12 cellular contexts compared by ENCODE assay signal in the genomic region with DNA sequence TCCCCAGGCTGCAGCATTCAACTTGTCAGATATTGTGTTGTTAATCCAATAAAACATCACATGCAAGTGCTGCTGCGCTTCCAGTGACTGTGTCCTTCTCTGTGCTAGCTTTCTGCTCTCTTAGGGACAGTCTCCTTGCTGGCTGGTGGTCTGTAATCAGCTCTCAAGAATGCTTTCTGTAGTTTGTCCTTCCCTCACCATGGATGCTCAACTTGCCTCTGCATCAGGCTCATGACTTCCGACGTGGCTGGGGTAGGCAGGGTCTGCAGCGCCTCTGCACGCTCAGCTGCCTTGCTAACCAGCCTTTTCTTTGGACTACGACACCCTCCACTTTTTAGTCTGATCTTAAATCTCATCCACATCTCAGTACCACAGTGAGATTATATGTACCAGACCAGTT. TPM values are rescaled to one million over a fixed set of nuclear protein-coding genes. Genes with fewer than 3 reads are reported as not detected.
DNase-seq lines count a peak whose midpoint lies in the region; ATAC-seq and TF ChIP-seq lines count a peak whose summit lies in the region.
"Had no signal": no experiment of that assay in that cellular context is flagged by ENCODE, and none has a peak within 500 bp of the region (broad histone marks: within the 10 kb centered on the region; RNA-seq: fewer than 3 reads in every experiment).

No MANE protein-coding gene starts in this region.

- H3K27ac Mint-ChIP-seq in GM23338 = peak overlapping the region; percentile 38; the same call in 1 of the 2 replicates
- H3K27ac Mint-ChIP-seq: activated naive CD4-positive, alpha-beta T cell treated with anti-CD3 and anti-CD28 coated beads, Interleukin-2, amount 50 U/mL, for 72 hours had no signal

- peaks cover 17% of the 10 kb centered on the region for H3K4me1 Mint-ChIP-seq in GM23338

- no peak overlapping the region for H3K4me2 ChIP-seq in GM23338

- no peaks in the 10 kb centered on the region for H3K9me3 Mint-ChIP-seq in GM23338
- H3K9me3 Mint-ChIP-seq: activated naive CD4-positive, alpha-beta T cell treated with anti-CD3 and anti-CD28 coated beads, Interleukin-2, amount 50 U/mL, for 72 hours had no signal

- peaks cover 16% of the 10 kb centered on the region; the same call in 1 of the 2 replicates for H3K36me3 ChIP-seq in GM23338 (ENCODE audit: insufficient read depth)

- peaks cover 14% of the 10 kb centered on the region for H3K4me1 ChIP-seq in GM23338 (ENCODE audit: insufficient read depth)

- H3K4me3 ChIP-seq in GM23338 = no peak overlapping the region

- peaks cover 57% of the 10 kb centered on the region for H3K36me3 Mint-ChIP-seq in GM23338 (ENCODE audit: low read depth)
- H3K36me3 Mint-ChIP-seq: activated naive CD4-positive, alpha-beta T cell treated with anti-CD3 and anti-CD28 coated beads, Interleukin-2, amount 50 U/mL, for 72 hours had no signal

- H3K27me3 ChIP-seq in GM23338 (ENCODE audit: insufficient read depth) = no peaks in the 10 kb centered on the region

- peaks cover 4% of the 10 kb centered on the region for H3K27me3 Mint-ChIP-seq in GM23338 (ENCODE audit: insufficient read depth, low read depth, poor library complexity)

- peaks cover 3% of the 10 kb centered on the region; the same call in 1 of the 2 replicates for H4K20me1 ChIP-seq in GM23338 (replicated peaks; ENCODE audit: insufficient read depth)

- H2AFZ ChIP-seq in GM23338 = no peak overlapping the region

- peak in 1 of 2 experiments; percentile 36; a peak in 2 of 4 replicates for TF ChIP-seq CTCF in GM23338 (conservative IDR thresholded peaks at IDR 0.05; ENCODE audit: low read depth in 2 of 2)
- no peak for TF ChIP-seq CTCF in VCaP (conservative IDR thresholded peaks at IDR 0.05)

- peak; percentile 58 for DNase-seq in GM23338 (ENCODE audit: low spot score)
- DNase-seq in iPS-NIHi11 (ENCODE audit: low spot score) = peak; percentile 20
- DNase-seq in retina = peak; percentile 59
- no peak for DNase-seq in effector CD4-positive, alpha-beta T cell
- DNase-seq in stimulated activated CD4-positive, alpha-beta T cell treated with anti-CD3 and anti-CD28 coated beads, Interleukin-4, amount 100 ng/mL, for 4 hours = no peak
- no peak for DNase-seq in NCI-H2196 (lab: John Stamatoyannopoulos, UW; ENCODE audit: unreplicated experiment)
- DNase-seq: NCI-H2029 had no signal

- ATAC-seq in GM23338 (peak; percentile 85), HG02840 (IDR thresholded peaks at IDR 0.05; ENCODE audit: low FRiP score, unreplicated experiment) (no peak)

- no peak overlapping the region for H3K4me3 Mint-ChIP-seq in GM23338

- no peaks in the 10 kb centered on the region for H3K9me2 ChIP-seq in GM23338 (ENCODE audit: insufficient read depth)

- H3K27ac ChIP-seq in GM23338 (ENCODE audit: low read depth) = peak overlapping the region; percentile 23; the same call in 1 of the 2 replicates
- peak overlapping the region; percentile 49 for H3K27ac ChIP-seq in VCaP
- H3K27ac ChIP-seq: RWPE1 had no signal

- peaks cover 10% of the 10 kb centered on the region; the same call in 1 of the 2 replicates for H3K79me2 ChIP-seq in GM23338 (replicated peaks; ENCODE audit: insufficient read depth)

- H3F3A ChIP-seq in GM23338 (replicated peaks; ENCODE audit: low read depth) = peaks cover 7% of the 10 kb centered on the region; the same call in 1 of the 2 replicates

TF ChIP-seq in GM23338, 12 proteins besides CTCF, POLR2A, EP300 and RAD21:
- TF ChIP-seq NANOG (IDR thresholded peaks at IDR 0.05; ENCODE audit: borderline replicate concordance) (no peak), STAT1 (IDR thresholded peaks at IDR 0.05; ENCODE audit: unreplicated experiment) (no peak), ZNF331 (CRISPR knock-in tag; IDR thresholded peaks at IDR 0.05; ENCODE audit: low read depth) (no peak), ZNF114 (CRISPR knock-in tag; IDR thresholded peaks at IDR 0.05) (no peak), CREB1 (CRISPR knock-in tag; IDR thresholded peaks at IDR 0.05; ENCODE audit: low read depth) (no peak)
- TF ChIP-seq, protein P1, sequence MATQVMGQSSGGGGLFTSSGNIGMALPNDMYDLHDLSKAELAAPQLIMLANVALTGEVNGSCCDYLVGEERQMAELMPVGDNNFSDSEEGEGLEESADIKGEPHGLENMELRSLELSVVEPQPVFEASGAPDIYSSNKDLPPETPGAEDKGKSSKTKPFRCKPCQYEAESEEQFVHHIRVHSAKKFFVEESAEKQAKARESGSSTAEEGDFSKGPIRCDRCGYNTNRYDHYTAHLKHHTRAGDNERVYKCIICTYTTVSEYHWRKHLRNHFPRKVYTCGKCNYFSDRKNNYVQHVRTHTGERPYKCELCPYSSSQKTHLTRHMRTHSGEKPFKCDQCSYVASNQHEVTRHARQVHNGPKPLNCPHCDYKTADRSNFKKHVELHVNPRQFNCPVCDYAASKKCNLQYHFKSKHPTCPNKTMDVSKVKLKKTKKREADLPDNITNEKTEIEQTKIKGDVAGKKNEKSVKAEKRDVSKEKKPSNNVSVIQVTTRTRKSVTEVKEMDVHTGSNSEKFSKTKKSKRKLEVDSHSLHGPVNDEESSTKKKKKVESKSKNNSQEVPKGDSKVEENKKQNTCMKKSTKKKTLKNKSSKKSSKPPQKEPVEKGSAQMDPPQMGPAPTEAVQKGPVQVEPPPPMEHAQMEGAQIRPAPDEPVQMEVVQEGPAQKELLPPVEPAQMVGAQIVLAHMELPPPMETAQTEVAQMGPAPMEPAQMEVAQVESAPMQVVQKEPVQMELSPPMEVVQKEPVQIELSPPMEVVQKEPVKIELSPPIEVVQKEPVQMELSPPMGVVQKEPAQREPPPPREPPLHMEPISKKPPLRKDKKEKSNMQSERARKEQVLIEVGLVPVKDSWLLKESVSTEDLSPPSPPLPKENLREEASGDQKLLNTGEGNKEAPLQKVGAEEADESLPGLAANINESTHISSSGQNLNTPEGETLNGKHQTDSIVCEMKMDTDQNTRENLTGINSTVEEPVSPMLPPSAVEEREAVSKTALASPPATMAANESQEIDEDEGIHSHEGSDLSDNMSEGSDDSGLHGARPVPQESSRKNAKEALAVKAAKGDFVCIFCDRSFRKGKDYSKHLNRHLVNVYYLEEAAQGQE (IDR thresholded peaks at IDR 0.05; ENCODE audit: unreplicated experiment) = no peak

RNA-seq across cellular contexts. Expression of a gene that starts 58.3 kb away (rescaled TPM):
- total RNA-seq in GM23338 (2014; rRNA removed; shearing (Covaris generic)) = 1.0 and 2.4 TPM in 2 replicates
- 0.32 and 0.70 TPM in 2 replicates for polyA plus RNA-seq in GM23338 (2016; fragmentation: Nextera tagmentation; extraction: Ambion mirVana)
- total RNA-seq: activated naive CD4-positive, alpha-beta T cell treated with anti-CD3 and anti-CD28 coated beads, Interleukin-2, amount 50 U/mL, for 72 hours; T-helper 2 cell treated with Interferon-gamma antibody and Interleukin-4, amounts not matched to agents 100 ng/mL and 5 ng/mL, for 36 hours had no signal

RNA-seq across cellular contexts. Expression of a gene that starts 59.3 kb away (rescaled TPM):
- total RNA-seq in GM23338 (2014; rRNA removed; shearing (Covaris generic)) = 4.0 and 9.6 TPM in 2 replicates
- 17.0 and 18.5 TPM in 2 replicates for polyA plus RNA-seq in GM23338 (2016; fragmentation: Nextera tagmentation; extraction: Ambion mirVana)
- total RNA-seq: T-helper 2 cell treated with Interferon-gamma antibody and Interleukin-4, amounts not matched to agents 100 ng/mL and 5 ng/mL, for 36 hours had no signal

Comparison
In these comparisons a context has a peak if more than half of its experiments do, and no peak if none do; other contexts are left out.
1. DNase-seq: peak in GM23338 (single experiment), iPS-NIHi11 (single experiment) and retina (single experiment); none in effector CD4-positive, alpha-beta T cell (single experiment), stimulated activated CD4-positive, alpha-beta T cell treated with anti-CD3 and anti-CD28 coated beads, Interleukin-4, amount 100 ng/mL, for 4 hours (0 of 2) and NCI-H2196 (single experiment).